ENCODE assay signal across 1 cellular context in genomic region chr2:233129351-233129978, GRCh38.
TF ChIP-seq lines count a peak whose summit lies in the region.

No MANE protein-coding gene starts in this region.

TF ChIP-seq in GM23338, 12 proteins besides CTCF, POLR2A, EP300 and RAD21:
- TF ChIP-seq, protein P1, sequence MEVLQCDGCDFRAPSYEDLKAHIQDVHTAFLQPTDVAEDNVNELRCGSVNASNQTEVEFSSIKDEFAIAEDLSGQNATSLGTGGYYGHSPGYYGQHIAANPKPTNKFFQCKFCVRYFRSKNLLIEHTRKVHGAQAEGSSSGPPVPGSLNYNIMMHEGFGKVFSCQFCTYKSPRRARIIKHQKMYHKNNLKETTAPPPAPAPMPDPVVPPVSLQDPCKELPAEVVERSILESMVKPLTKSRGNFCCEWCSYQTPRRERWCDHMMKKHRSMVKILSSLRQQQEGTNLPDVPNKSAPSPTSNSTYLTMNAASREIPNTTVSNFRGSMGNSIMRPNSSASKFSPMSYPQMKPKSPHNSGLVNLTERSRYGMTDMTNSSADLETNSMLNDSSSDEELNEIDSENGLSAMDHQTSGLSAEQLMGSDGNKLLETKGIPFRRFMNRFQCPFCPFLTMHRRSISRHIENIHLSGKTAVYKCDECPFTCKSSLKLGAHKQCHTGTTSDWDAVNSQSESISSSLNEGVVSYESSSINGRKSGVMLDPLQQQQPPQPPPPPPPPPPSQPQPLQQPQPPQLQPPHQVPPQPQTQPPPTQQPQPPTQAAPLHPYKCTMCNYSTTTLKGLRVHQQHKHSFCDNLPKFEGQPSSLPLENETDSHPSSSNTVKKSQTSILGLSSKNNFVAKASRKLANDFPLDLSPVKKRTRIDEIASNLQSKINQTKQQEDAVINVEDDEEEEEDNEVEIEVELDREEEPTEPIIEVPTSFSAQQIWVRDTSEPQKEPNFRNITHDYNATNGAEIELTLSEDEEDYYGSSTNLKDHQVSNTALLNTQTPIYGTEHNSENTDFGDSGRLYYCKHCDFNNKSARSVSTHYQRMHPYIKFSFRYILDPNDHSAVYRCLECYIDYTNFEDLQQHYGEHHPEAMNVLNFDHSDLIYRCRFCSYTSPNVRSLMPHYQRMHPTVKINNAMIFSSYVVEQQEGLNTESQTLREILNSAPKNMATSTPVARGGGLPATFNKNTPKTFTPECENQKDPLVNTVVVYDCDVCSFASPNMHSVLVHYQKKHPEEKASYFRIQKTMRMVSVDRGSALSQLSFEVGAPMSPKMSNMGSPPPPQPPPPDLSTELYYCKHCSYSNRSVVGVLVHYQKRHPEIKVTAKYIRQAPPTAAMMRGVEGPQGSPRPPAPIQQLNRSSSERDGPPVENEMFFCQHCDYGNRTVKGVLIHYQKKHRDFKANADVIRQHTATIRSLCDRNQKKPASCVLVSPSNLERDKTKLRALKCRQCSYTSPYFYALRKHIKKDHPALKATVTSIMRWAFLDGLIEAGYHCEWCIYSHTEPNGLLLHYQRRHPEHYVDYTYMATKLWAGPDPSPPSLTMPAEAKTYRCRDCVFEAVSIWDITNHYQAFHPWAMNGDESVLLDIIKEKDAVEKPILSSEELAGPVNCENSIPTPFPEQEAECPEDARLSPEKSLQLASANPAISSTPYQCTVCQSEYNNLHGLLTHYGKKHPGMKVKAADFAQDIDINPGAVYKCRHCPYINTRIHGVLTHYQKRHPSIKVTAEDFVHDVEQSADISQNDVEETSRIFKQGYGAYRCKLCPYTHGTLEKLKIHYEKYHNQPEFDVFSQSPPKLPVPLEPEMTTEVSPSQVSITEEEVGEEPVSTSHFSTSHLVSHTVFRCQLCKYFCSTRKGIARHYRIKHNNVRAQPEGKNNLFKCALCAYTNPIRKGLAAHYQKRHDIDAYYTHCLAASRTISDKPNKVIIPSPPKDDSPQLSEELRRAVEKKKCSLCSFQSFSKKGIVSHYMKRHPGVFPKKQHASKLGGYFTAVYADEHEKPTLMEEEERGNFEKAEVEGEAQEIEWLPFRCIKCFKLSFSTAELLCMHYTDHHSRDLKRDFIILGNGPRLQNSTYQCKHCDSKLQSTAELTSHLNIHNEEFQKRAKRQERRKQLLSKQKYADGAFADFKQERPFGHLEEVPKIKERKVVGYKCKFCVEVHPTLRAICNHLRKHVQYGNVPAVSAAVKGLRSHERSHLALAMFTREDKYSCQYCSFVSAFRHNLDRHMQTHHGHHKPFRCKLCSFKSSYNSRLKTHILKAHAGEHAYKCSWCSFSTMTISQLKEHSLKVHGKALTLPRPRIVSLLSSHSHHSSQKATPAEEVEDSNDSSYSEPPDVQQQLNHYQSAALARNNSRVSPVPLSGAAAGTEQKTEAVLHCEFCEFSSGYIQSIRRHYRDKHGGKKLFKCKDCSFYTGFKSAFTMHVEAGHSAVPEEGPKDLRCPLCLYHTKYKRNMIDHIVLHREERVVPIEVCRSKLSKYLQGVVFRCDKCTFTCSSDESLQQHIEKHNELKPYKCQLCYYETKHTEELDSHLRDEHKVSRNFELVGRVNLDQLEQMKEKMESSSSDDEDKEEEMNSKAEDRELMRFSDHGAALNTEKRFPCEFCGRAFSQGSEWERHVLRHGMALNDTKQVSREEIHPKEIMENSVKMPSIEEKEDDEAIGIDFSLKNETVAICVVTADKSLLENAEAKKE (CRISPR knock-in tag; IDR thresholded peaks at IDR 0.05), result no peak
- TF ChIP-seq STAT1 (IDR thresholded peaks at IDR 0.05; ENCODE audit: unreplicated experiment) (no peak), POLR2AphosphoS5 (IDR thresholded peaks at IDR 0.05; ENCODE audit: low read depth) (no peak), NANOG (IDR thresholded peaks at IDR 0.05; ENCODE audit: borderline replicate concordance) (no peak), ZNF114 (CRISPR knock-in tag; IDR thresholded peaks at IDR 0.05) (no peak), ZNF331 (CRISPR knock-in tag; IDR thresholded peaks at IDR 0.05; ENCODE audit: low read depth) (no peak), CREB1 (CRISPR knock-in tag; IDR thresholded peaks at IDR 0.05; ENCODE audit: low read depth) (no peak), EZH2 (IDR thresholded peaks at IDR 0.05; ENCODE audit: low read depth, unreplicated experiment) (no peak), JUNB (IDR thresholded peaks at IDR 0.05; ENCODE audit: unreplicated experiment) (no peak), EZH2phosphoT487 (IDR thresholded peaks at IDR 0.05; ENCODE audit: unreplicated experiment) (no peak)
- TF ChIP-seq, protein P2, sequence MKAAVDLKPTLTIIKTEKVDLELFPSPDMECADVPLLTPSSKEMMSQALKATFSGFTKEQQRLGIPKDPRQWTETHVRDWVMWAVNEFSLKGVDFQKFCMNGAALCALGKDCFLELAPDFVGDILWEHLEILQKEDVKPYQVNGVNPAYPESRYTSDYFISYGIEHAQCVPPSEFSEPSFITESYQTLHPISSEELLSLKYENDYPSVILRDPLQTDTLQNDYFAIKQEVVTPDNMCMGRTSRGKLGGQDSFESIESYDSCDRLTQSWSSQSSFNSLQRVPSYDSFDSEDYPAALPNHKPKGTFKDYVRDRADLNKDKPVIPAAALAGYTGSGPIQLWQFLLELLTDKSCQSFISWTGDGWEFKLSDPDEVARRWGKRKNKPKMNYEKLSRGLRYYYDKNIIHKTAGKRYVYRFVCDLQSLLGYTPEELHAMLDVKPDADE (IDR thresholded peaks at IDR 0.05), result no peak
- TF ChIP-seq, protein P3, sequence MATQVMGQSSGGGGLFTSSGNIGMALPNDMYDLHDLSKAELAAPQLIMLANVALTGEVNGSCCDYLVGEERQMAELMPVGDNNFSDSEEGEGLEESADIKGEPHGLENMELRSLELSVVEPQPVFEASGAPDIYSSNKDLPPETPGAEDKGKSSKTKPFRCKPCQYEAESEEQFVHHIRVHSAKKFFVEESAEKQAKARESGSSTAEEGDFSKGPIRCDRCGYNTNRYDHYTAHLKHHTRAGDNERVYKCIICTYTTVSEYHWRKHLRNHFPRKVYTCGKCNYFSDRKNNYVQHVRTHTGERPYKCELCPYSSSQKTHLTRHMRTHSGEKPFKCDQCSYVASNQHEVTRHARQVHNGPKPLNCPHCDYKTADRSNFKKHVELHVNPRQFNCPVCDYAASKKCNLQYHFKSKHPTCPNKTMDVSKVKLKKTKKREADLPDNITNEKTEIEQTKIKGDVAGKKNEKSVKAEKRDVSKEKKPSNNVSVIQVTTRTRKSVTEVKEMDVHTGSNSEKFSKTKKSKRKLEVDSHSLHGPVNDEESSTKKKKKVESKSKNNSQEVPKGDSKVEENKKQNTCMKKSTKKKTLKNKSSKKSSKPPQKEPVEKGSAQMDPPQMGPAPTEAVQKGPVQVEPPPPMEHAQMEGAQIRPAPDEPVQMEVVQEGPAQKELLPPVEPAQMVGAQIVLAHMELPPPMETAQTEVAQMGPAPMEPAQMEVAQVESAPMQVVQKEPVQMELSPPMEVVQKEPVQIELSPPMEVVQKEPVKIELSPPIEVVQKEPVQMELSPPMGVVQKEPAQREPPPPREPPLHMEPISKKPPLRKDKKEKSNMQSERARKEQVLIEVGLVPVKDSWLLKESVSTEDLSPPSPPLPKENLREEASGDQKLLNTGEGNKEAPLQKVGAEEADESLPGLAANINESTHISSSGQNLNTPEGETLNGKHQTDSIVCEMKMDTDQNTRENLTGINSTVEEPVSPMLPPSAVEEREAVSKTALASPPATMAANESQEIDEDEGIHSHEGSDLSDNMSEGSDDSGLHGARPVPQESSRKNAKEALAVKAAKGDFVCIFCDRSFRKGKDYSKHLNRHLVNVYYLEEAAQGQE (IDR thresholded peaks at IDR 0.05; ENCODE audit: unreplicated experiment), result no peak
